Comparison of ENCODE assay signal across 17 cellular contexts in the genomic region with DNA sequence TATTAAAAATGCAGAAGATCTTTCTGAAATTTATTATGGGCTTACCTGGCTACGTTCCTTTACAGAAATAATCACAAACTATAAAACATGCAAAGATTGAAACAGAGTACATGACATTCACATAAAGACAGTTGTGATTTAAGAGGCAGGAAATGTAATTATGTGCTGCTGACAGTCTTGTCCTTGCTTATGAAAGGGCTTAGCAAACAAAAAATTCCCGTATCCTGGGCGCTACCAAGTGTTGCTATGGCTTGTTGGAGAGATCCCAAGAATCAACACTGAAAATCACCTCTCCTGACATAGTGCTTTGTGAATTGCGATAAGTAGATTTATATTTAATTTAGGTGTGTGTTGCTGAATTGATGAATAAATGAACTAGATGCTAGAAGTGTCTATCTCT.
DNase-seq lines count a peak whose midpoint lies in the region; ATAC-seq and TF ChIP-seq lines count a peak whose summit lies in the region.
"Had no signal": no experiment of that assay in that cellular context is flagged by ENCODE, and none has a peak within 500 bp of the region (broad histone marks: within the 10 kb centered on the region; RNA-seq: fewer than 3 reads in every experiment).

No MANE protein-coding gene starts in this region.

- DNase-seq in NCI-H345 (lab: John Stamatoyannopoulos, UW) (peak; percentile 45), NCI-H345 treated with DMSO at 0.1 percent for 48 hours (lab: John Stamatoyannopoulos, UW; ENCODE audit: unreplicated experiment) (no peak), NCI-H2081 treated with DMSO at 0.1 percent for 48 hours (lab: John Stamatoyannopoulos, UW) (peak; percentile 73), NCI-H82 treated with DMSO at 0.1 percent for 48 hours (lab: John Stamatoyannopoulos, UW; ENCODE audit: unreplicated experiment) (peak; percentile 83), retinal pigment epithelial cell (ENCODE audit: low read depth) (peak; percentile 43), NCI-H510A (lab: John Stamatoyannopoulos, UW) (no peak), foreskin keratinocyte (no peak), nucleus accumbens (lab: John Stamatoyannopoulos, UW) (no peak)
- DNase-seq: CD8-positive, alpha-beta memory T cell; DMS 273 treated with DMSO at 0.1 percent for 48 hours; H7; NCI-H1048; NCI-H2171; NCI-H510A treated with DMSO at 0.1 percent for 48 hours; PC-9; SW 1271 had no signal

- peaks cover 10% of the 10 kb centered on the region for H3K27me3 ChIP-seq in foreskin keratinocyte
- H3K27me3 ChIP-seq: BLaER1 treated with 17β-estradiol and CSF1 and Interleukin-3, amounts not matched to agents 10 nM and 100 nM had no signal

- ATAC-seq in foreskin keratinocyte: no peak

- H3K4me3 ChIP-seq in retinal pigment epithelial cell (ENCODE audit: low read length): no peak overlapping the region
- H3K4me3 ChIP-seq: BLaER1 treated with 17β-estradiol and CSF1 and Interleukin-3, amounts not matched to agents 10 nM and 100 nM; PC-9 had no signal

- H3K4me1 ChIP-seq in foreskin keratinocyte: no peaks in the 10 kb centered on the region
- H3K4me1 ChIP-seq: BLaER1 treated with 17β-estradiol and CSF1 and Interleukin-3, amounts not matched to agents 10 nM and 100 nM had no signal

- no peak for TF ChIP-seq CTCF in retinal pigment epithelial cell (conservative IDR thresholded peaks at IDR 0.05; ENCODE audit: low read depth, low read length)
- TF ChIP-seq CTCF in foreskin keratinocyte (conservative IDR thresholded peaks at IDR 0.05): no peak

- H3K27ac ChIP-seq in foreskin keratinocyte: no peak overlapping the region
- H3K27ac ChIP-seq: BLaER1 treated with 17β-estradiol and CSF1 and Interleukin-3, amounts not matched to agents 10 nM and 100 nM; PC-9 had no signal

Comparison
In these comparisons a context has a peak if more than half of its experiments do, and no peak if none do; other contexts are left out.
1. DNase-seq: peak in NCI-H345 (single experiment), NCI-H2081 treated with DMSO at 0.1 percent for 48 hours (single experiment), NCI-H82 treated with DMSO at 0.1 percent for 48 hours (single experiment) and retinal pigment epithelial cell (single experiment); none in NCI-H345 treated with DMSO at 0.1 percent for 48 hours (single experiment), NCI-H510A (single experiment), foreskin keratinocyte (0 of 2) and nucleus accumbens (0 of 56).